ENCODE assay signal across 1 cellular context in the genomic region with DNA sequence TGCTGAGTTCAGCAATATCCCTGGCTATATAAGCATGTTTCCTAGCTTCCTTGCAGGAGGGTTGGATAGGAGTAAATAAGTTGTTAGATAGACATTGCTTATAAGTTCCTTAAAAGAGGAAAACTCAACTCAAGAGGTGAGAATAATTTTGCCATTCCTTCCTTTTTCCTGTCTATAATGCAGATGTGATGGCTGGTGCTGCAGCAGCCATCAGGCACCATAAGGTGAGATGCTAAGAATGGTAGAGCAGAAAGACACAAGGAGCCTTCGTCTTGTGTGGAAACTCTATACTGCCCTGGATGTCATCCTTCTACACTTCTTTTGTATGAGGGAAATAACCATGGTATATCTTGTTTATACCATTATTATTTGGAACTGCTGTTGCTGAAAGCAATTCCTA.
TF ChIP-seq lines count a peak whose summit lies in the region.

No MANE protein-coding gene starts in this region.

TF ChIP-seq in GM12878, 131 proteins besides CTCF, POLR2A, EP300 and RAD21 (continued from another document):
- TF ChIP-seq, protein P1, sequence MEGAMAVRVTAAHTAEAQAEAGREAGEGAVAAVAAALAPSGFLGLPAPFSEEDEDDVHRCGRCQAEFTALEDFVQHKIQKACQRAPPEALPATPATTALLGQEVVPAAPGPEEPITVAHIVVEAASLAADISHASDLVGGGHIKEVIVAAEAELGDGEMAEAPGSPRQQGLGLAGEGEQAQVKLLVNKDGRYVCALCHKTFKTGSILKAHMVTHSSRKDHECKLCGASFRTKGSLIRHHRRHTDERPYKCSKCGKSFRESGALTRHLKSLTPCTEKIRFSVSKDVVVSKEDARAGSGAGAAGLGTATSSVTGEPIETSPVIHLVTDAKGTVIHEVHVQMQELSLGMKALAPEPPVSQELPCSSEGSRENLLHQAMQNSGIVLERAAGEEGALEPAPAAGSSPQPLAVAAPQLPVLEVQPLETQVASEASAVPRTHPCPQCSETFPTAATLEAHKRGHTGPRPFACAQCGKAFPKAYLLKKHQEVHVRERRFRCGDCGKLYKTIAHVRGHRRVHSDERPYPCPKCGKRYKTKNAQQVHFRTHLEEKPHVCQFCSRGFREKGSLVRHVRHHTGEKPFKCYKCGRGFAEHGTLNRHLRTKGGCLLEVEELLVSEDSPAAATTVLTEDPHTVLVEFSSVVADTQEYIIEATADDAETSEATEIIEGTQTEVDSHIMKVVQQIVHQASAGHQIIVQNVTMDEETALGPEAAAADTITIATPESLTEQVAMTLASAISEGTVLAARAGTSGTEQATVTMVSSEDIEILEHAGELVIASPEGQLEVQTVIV (IDR thresholded peaks at IDR 0.05; ENCODE audit: borderline replicate concordance, partially characterized antibody): no peak
- no peak for TF ChIP-seq NRF1 (conservative IDR thresholded peaks at IDR 0.05; ENCODE audit: low read depth, low read length)
